In the genomic region with DNA sequence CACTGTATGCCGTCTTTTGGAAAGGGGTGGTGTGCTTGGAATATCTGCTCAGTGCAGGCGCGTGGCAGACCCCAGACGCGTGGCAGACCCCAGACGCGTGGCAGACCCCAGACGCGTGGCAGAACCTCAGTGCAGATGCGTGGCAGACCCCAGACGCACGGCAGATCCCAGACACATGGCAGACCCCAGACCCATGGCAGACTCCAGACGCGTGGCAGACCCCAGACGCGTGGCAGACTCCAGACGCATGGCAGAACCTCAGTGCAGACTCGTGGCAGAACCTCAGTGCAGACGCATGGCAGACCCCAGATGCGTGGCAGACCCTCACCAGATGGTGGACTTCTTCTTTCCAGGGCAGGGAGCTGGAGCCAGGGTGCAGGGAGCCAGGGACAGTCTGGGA, we compare ENCODE assay signal across 24 cellular contexts. TPM values are rescaled to one million over a fixed set of nuclear protein-coding genes. Genes with fewer than 3 reads are reported as not detected.
A peak's percentile ranks its signal among the peaks of the same experiment; 100 is the strongest.
DNase-seq lines count a peak whose midpoint lies in the region; ATAC-seq, FAIRE-seq and TF ChIP-seq lines count a peak whose summit lies in the region.
"Had no signal": no experiment of that assay in that cellular context is flagged by ENCODE, and none has a peak within 500 bp of the region (broad histone marks: within the 10 kb centered on the region; RNA-seq: fewer than 3 reads in every experiment).

No MANE protein-coding gene starts in this region.

- POLR2A ChIA-PET in H1 (lab: Charles Lee; ENCODE audit: partially characterized antibody): interaction anchor here (1.7 kb wide), 1 partner anchor 10 kb away, joined by 6 read pairs; no protein-coding TSS in a partner anchor

- H3K27ac ChIP-seq in H1 (ENCODE audit: low read depth, low read length) (no peak overlapping the region), neuronal stem cell (replicated peaks; ENCODE audit: low read length) (no peak overlapping the region), H9 (ENCODE audit: insufficient read length, low read depth, low read length) (no peak overlapping the region)
- H3K27ac ChIP-seq: A549 had no signal

- peak overlapping the region; percentile 19; the same call in 1 of the 2 replicates for H3K18ac ChIP-seq in H1 (ENCODE audit: extremely low read depth, low read length)
- H3K18ac ChIP-seq in neuronal stem cell (ENCODE audit: low read length): peak overlapping the region; percentile 11
- H3K18ac ChIP-seq in H9 (ENCODE audit: insufficient read length, low read depth, low read length): no peak overlapping the region

- TF ChIP-seq CTCF in H1 (IDR thresholded peaks at IDR 0.05; ENCODE audit: control extremely low read depth in 1 of 3, insufficient read depth in 1 of 3, low read depth in 1 of 3, low read length in 3 of 3) (no peak), H9 (conservative IDR thresholded peaks at IDR 0.05) (no peak), progenitor cell of endocrine pancreas (IDR thresholded peaks at IDR 0.05; ENCODE audit: unreplicated experiment) (no peak)

- H2BK12ac ChIP-seq in H1 (ENCODE audit: low read depth, low read length) (peak overlapping the region; percentile 97; the same call in 1 of the 2 replicates), neuronal stem cell (ENCODE audit: low read length) (no peak overlapping the region), H9 (ENCODE audit: insufficient read length, low read depth, low read length) (no peak overlapping the region)

- peak overlapping the region; percentile 97 for H2BK15ac ChIP-seq in H1 (ENCODE audit: low read length)
- peak overlapping the region; percentile 35 for H2BK15ac ChIP-seq in neuronal stem cell (ENCODE audit: low read length)
- H2BK15ac ChIP-seq in H9 (ENCODE audit: low read depth, low read length): no peak overlapping the region

- H2AK5ac ChIP-seq in H1 (ENCODE audit: low read depth, low read length) (peak overlapping the region; percentile 90; the same call in 1 of the 2 replicates), neuronal stem cell (ENCODE audit: low read depth, low read length) (peak overlapping the region; percentile 66), H9 (ENCODE audit: insufficient read length, low read length) (no peak overlapping the region)

- no peaks in the 10 kb centered on the region; the same call in 1 of the 2 replicates for H3K79me1 ChIP-seq in H1 (ENCODE audit: low read depth, low read length)
- H3K79me1 ChIP-seq in neuronal stem cell (ENCODE audit: low read depth, low read length): no peaks in the 10 kb centered on the region
- H3K79me1 ChIP-seq in H9 (ENCODE audit: insufficient read depth, low read depth, low read length, poor library complexity, severe bottlenecking): no peaks in the 10 kb centered on the region

- CTCF ChIA-PET in H1 (lab: Charles Lee; ENCODE audit: partially characterized antibody): interaction anchor here (1.2 to 13.5 kb wide), 2 partner anchors 13 to 41 kb away, joined by 4 to 116 read pairs; no protein-coding TSS in a partner anchor

- H3K27ac Mint-ChIP-seq in H9: peak overlapping the region in 1 of 3 experiments; percentile 23; a peak in 1 of 7 replicates
- no peak overlapping the region for H3K27ac Mint-ChIP-seq in progenitor cell of endocrine pancreas
- H3K27ac Mint-ChIP-seq: CD14-positive monocyte; CD8-positive, alpha-beta memory T cell had no signal

- H3K36me3 ChIP-seq in NT2/D1 (ENCODE audit: insufficient read depth, insufficient read length, low read length) (no peaks in the 10 kb centered on the region), H1 (ENCODE audit: control insufficient read depth in 2 of 4, insufficient read depth in 4 of 4, low read length in 3 of 4) (no peaks in the 10 kb centered on the region), neuronal stem cell (replicated peaks in 1 of 2; ENCODE audit: control insufficient read depth in 2 of 2, insufficient read depth in 2 of 2, low read length in 2 of 2) (no peaks in the 10 kb centered on the region)
- H3K36me3 ChIP-seq: MG63 had no signal

- H3K4me2 ChIP-seq in H1 (ENCODE audit: insufficient read depth in 1 of 2, low read depth in 2 of 2, low read length in 2 of 2) (0 out of 4 replicates have a peak overlapping the region, but pooled peaks of 1 of the 2 experiments have one; percentile 36), neuronal stem cell (ENCODE audit: insufficient read depth, low read length, poor library complexity, severe bottlenecking) (no peak overlapping the region), H9 (ENCODE audit: insufficient read depth, insufficient read length, low read length) (no peak overlapping the region)
- H3K4me2 ChIP-seq: A549 had no signal

- H3K36me3 Mint-ChIP-seq in H9 (ENCODE audit: insufficient read depth in 1 of 3, low read depth in 3 of 3) (no peaks in the 10 kb centered on the region), progenitor cell of endocrine pancreas (ENCODE audit: insufficient read depth) (no peaks in the 10 kb centered on the region)
- H3K36me3 Mint-ChIP-seq: CD14-positive monocyte; CD8-positive, alpha-beta memory T cell had no signal

- peak overlapping the region; percentile 51 for H3K9ac ChIP-seq in NT2/D1 (ENCODE audit: insufficient read length, low read depth)
- H3K9ac ChIP-seq in H1 (replicated peaks in 1 of 4; ENCODE audit: extremely low read depth in 1 of 4, low read depth in 3 of 4, low read length in 3 of 4): no peak overlapping the region
- H3K9ac ChIP-seq in neuronal stem cell (ENCODE audit: low read depth, low read length, poor library complexity): peak overlapping the region; percentile 24
- no peak overlapping the region for H3K9ac ChIP-seq in H9 (ENCODE audit: extremely low read depth, insufficient read length, low read length)

- no peak overlapping the region for H3T11ph ChIP-seq in H9 (ENCODE audit: low read length)

- no peak for DNase-seq in NT2/D1 (ENCODE audit: low read depth, low spot score)
- no peak for DNase-seq in H1 (ENCODE audit: low read depth in 1 of 2, low spot score in 2 of 2)
- no peak for DNase-seq in neuronal stem cell (ENCODE audit: low spot score)
- no peak for DNase-seq in SIG-M5 treated with dmso at 0.1 percent for 504 hours (lab: John Stamatoyannopoulos, UW; ENCODE audit: unreplicated experiment)
- DNase-seq in H9: no peak
- DNase-seq in progenitor cell of endocrine pancreas (ENCODE audit: low spot score, unreplicated experiment): no peak
- DNase-seq: AML-193; CD8-positive, alpha-beta memory T cell; KBM-7; MG63; NCI-H1105 treated with DMSO at 0.1 percent for 48 hours; NCI-H2029; NCI-H446 treated with DMSO at 0.1 percent for 48 hours; NCI-H82; NK-92 treated with Interleukin-12 subunit alpha and Interleukin-12 subunit beta, amount 100 ng/mL, for 24 hours; Right ventricle myocardium superior; RPMI8226 had no signal

- 80% methylated on average over 12 of the region's 20 CpGs; no CpG with 5 or more reads in 1 of the 2 experiments for WGBS in H1 (ENCODE audit: extremely low coverage in 1 of 2, insufficient coverage in 1 of 2, insufficient read length in 1 of 2, insufficient replicate concordance in 2 of 2, low coverage in 1 of 2, low lambda C conversion rate in 2 of 2, missing lambda C conversion rate in 1 of 2), 2 experiments
- WGBS in neuronal stem cell (ENCODE audit: extremely low coverage in 2 of 2, insufficient read length in 2 of 2, insufficient replicate concordance in 1 of 2), 2 donors: no CpG with 5 or more reads among the region's 20 CpGs
- no CpG with 5 or more reads among the region's 20 CpGs for WGBS in H9 (ENCODE audit: extremely low coverage, insufficient read length, low lambda C conversion rate)

- TF ChIP-seq POLR2A in H1 (IDR thresholded peaks at IDR 0.05; ENCODE audit: control extremely low read depth in 1 of 2, low read depth in 2 of 2, low read length in 2 of 2): no peak

- no peak overlapping the region for H3K4me3 ChIP-seq in NT2/D1 (ENCODE audit: insufficient read length, low read depth)
- H3K4me3 ChIP-seq in H1 (ENCODE audit: extremely low read depth in 1 of 4, insufficient read depth in 2 of 4, low read depth in 3 of 4, low read length in 4 of 4): no peak overlapping the region
- H3K4me3 ChIP-seq in neuronal stem cell (ENCODE audit: low read length in 2 of 2): peak overlapping the region in 1 of 2 donors; percentile 26
- H3K4me3 ChIP-seq: A549, MG63 had no signal

- H3K9me3 ChIP-seq in NT2/D1 (ENCODE audit: insufficient read depth, low read length) (no peaks in the 10 kb centered on the region), H1 (ENCODE audit: insufficient read depth in 2 of 2, low read depth in 1 of 2, low read length in 1 of 2) (no peaks in the 10 kb centered on the region), neuronal stem cell (replicated peaks in 1 of 2; ENCODE audit: control insufficient read depth in 2 of 2, insufficient read depth in 1 of 2, low read depth in 1 of 2, low read length in 2 of 2) (no peaks in the 10 kb centered on the region), H9 (ENCODE audit: control insufficient read depth, low read depth, low read length) (no peaks in the 10 kb centered on the region)
- H3K9me3 ChIP-seq: A549, MG63 had no signal

- ATAC-seq in GM18502 (IDR thresholded peaks at IDR 0.05; ENCODE audit: poor library complexity, unreplicated experiment): no peak
- ATAC-seq: A549 had no signal

- H3K27me3 Mint-ChIP-seq in H9 (ENCODE audit: low read depth): peaks cover 8% of the 10 kb centered on the region
- H3K27me3 Mint-ChIP-seq in progenitor cell of endocrine pancreas: peaks cover 32% of the 10 kb centered on the region

- H3K4ac ChIP-seq in H1 (replicated peaks; ENCODE audit: insufficient read length, low read depth, low read length) (peak overlapping the region; percentile 75), neuronal stem cell (ENCODE audit: low read length) (no peak overlapping the region), H9 (ENCODE audit: low read depth, low read length) (no peak overlapping the region; the same call in 1 of the 2 replicates)

- peaks cover 23% of the 10 kb centered on the region for H3K27me3 ChIP-seq in NT2/D1 (ENCODE audit: insufficient read depth, insufficient read length)
- H3K27me3 ChIP-seq in H1 (replicated peaks in 1 of 4; ENCODE audit: control insufficient read depth in 3 of 4, extremely low read depth in 1 of 4, insufficient read depth in 3 of 4, low read length in 3 of 4): no peaks in the 10 kb centered on the region; a peak in 1 of 7 replicates
- H3K27me3 ChIP-seq in neuronal stem cell (ENCODE audit: control insufficient read depth in 3 of 3, insufficient read depth in 3 of 3, low read depth in 1 of 3, low read length in 3 of 3): peaks cover 0 to 67% (median 2%) of the 10 kb centered on the region in 3 experiments
- no peaks in the 10 kb centered on the region for H3K27me3 ChIP-seq in H9 (ENCODE audit: insufficient read depth, low read length)
- H3K27me3 ChIP-seq: MG63 had no signal

- H3K9me3 Mint-ChIP-seq in H9 (no peaks in the 10 kb centered on the region), progenitor cell of endocrine pancreas (ENCODE audit: low read depth) (no peaks in the 10 kb centered on the region)
- H3K9me3 Mint-ChIP-seq: CD8-positive, alpha-beta memory T cell had no signal

- FAIRE-seq in H1 (lab: Jason Lieb, UNC): no peak
- FAIRE-seq: A549, GM12892, GM19239, HTR-8/SVneo had no signal

- no peak for TF ChIP-seq EP300 in H1 (IDR thresholded peaks at IDR 0.05; ENCODE audit: borderline replicate concordance in 1 of 2, low read depth in 2 of 2, low read length in 2 of 2)

- H4K8ac ChIP-seq in H1 (ENCODE audit: extremely low read depth, insufficient read depth, low read length): no peak overlapping the region
- H4K8ac ChIP-seq in neuronal stem cell (ENCODE audit: low read depth, low read length): no peak overlapping the region
- H4K8ac ChIP-seq in H9 (replicated peaks; ENCODE audit: insufficient read length, low read depth, low read length): no peak overlapping the region

- TF ChIP-seq RAD21 in H1 (IDR thresholded peaks at IDR 0.05 in 1 of 2, conservative IDR thresholded peaks at IDR 0.05 in 1 of 2; ENCODE audit: low read depth in 2 of 2, low read length in 2 of 2): no peak

- H4K91ac ChIP-seq in H1 (replicated peaks; ENCODE audit: insufficient read length, low read length): no peak overlapping the region
- H4K91ac ChIP-seq in neuronal stem cell (ENCODE audit: low read depth, low read length, poor library complexity): no peak overlapping the region
- no peak overlapping the region for H4K91ac ChIP-seq in H9 (ENCODE audit: insufficient read length, low read depth, low read length)

- H4K5ac ChIP-seq in H1 (ENCODE audit: insufficient read length, low read depth, low read length) (no peak overlapping the region), H9 (ENCODE audit: insufficient read length, low read depth, low read length) (no peak overlapping the region)

- peak overlapping the region; percentile 52; the same call in 1 of the 2 replicates for H2BK5ac ChIP-seq in H1 (ENCODE audit: low read depth, low read length)
- no peak overlapping the region for H2BK5ac ChIP-seq in neuronal stem cell (ENCODE audit: low read length)
- H2BK5ac ChIP-seq in H9 (ENCODE audit: insufficient read length, low read length): no peak overlapping the region

- H3K14ac ChIP-seq in H1 (ENCODE audit: insufficient read length) (no peak overlapping the region), neuronal stem cell (ENCODE audit: low read length) (no peak overlapping the region), H9 (ENCODE audit: insufficient read depth, low read length) (no peak overlapping the region; the same call in 1 of the 2 replicates)

- peaks cover 4% of the 10 kb centered on the region; the same call in 1 of the 2 replicates for H3K23me2 ChIP-seq in H1 (ENCODE audit: low read depth, low read length)
- no peaks in the 10 kb centered on the region for H3K23me2 ChIP-seq in H9 (ENCODE audit: insufficient read length, low read depth, low read length, poor library complexity, severe bottlenecking)

- H2BK120ac ChIP-seq in H1 (replicated peaks; ENCODE audit: low read depth, low read length) (no peak overlapping the region), neuronal stem cell (ENCODE audit: low read depth, low read length) (no peak overlapping the region), H9 (ENCODE audit: low read depth, low read length, poor library complexity, severe bottlenecking) (no peak overlapping the region)

- H3K79me2 ChIP-seq in H1 (ENCODE audit: control insufficient read depth in 1 of 2, insufficient read depth in 2 of 2, low read length in 2 of 2) (no peaks in the 10 kb centered on the region), H9 (ENCODE audit: insufficient read depth, low read length) (no peaks in the 10 kb centered on the region)

- H2BK20ac ChIP-seq in H1 (ENCODE audit: low read length) (peak overlapping the region; percentile 75; the same call in 1 of the 2 replicates), H9 (ENCODE audit: low read depth, low read length, poor library complexity, severe bottlenecking) (no peak overlapping the region)

- H2AFZ ChIP-seq in H1 (ENCODE audit: low read length) (no peak overlapping the region), neuronal stem cell (ENCODE audit: low read length) (no peak overlapping the region), H9 (ENCODE audit: low read length) (no peak overlapping the region)

- H3K23ac ChIP-seq in H1 (ENCODE audit: insufficient read length) (no peak overlapping the region), neuronal stem cell (ENCODE audit: low read depth, low read length, poor library complexity) (peak overlapping the region; percentile 8), H9 (ENCODE audit: insufficient read length, low read depth, low read length) (no peak overlapping the region)

- H3K4me1 Mint-ChIP-seq in H9: peaks cover 37% of the 10 kb centered on the region in 2 experiments
- H3K4me1 Mint-ChIP-seq in progenitor cell of endocrine pancreas (ENCODE audit: low read depth): no peaks in the 10 kb centered on the region
- H3K4me1 Mint-ChIP-seq: CD14-positive monocyte; CD8-positive, alpha-beta memory T cell had no signal

- H3K4me1 ChIP-seq in NT2/D1 (ENCODE audit: insufficient read depth, insufficient read length): peaks cover 19% of the 10 kb centered on the region
- peaks cover 2 to 26% (median 13%) of the 10 kb centered on the region in 4 experiments for H3K4me1 ChIP-seq in H1 (replicated peaks in 1 of 4; ENCODE audit: control insufficient read depth in 3 of 4, insufficient read depth in 4 of 4, low read length in 3 of 4)
- peaks cover 3 to 11% of the 10 kb centered on the region in 2 donors for H3K4me1 ChIP-seq in neuronal stem cell (ENCODE audit: control insufficient read depth in 2 of 2, insufficient read depth in 1 of 2, low read depth in 1 of 2, low read length in 2 of 2)
- H3K4me1 ChIP-seq in H9 (ENCODE audit: insufficient read depth, low read length): peaks cover 3% of the 10 kb centered on the region

- H3K4me3 Mint-ChIP-seq in H9: no peak overlapping the region
- no peak overlapping the region for H3K4me3 Mint-ChIP-seq in progenitor cell of endocrine pancreas (ENCODE audit: low read depth)
- H3K4me3 Mint-ChIP-seq: CD8-positive, alpha-beta memory T cell had no signal

- no peaks in the 10 kb centered on the region for H4K20me1 ChIP-seq in H1 (replicated peaks in 1 of 2; ENCODE audit: control insufficient read depth in 1 of 2, insufficient read depth in 2 of 2, low read length in 2 of 2)
- H4K20me1 ChIP-seq in H9 (ENCODE audit: control insufficient read depth, insufficient read depth, insufficient read length): no peaks in the 10 kb centered on the region

- no peak overlapping the region for H3K56ac ChIP-seq in H1 (replicated peaks; ENCODE audit: insufficient read length, low read depth, low read length)
- H3K56ac ChIP-seq in H9 (ENCODE audit: insufficient read length, low read depth, low read length): no peak overlapping the region

RNA-seq across cellular contexts. Expression of gene MUC4, which starts 0.6 kb away (rescaled TPM):
- 1.4 and 2.0 TPM in 2 replicates for total RNA-seq in H1 (2021; fragmentation: NEBNext Ultra II Directional; extraction: Animal tissue kit (Norgen Biotek cat#: 25700))
- polyA plus RNA-seq in H1 (2011; rRNA removed): 0.89 and 2.0 TPM in 2 replicates
- polyA plus RNA-seq in H1 (2011; cell fraction: cytosol; rRNA removed): 0.94 TPM
- polyA plus RNA-seq in H1 (2011; cell fraction: nucleus; rRNA removed): 5.4 TPM
- polyA plus RNA-seq in H1 (2012, experiment 1 of 2): 1.1 to 1.8 TPM (median 1.6 TPM) in 4 replicates
- 0.34 TPM for polyA plus RNA-seq in H1 (2012, experiment 2 of 2)
- polyA plus RNA-seq in H1 (2013, experiment 1 of 2): 0.83 TPM
- polyA plus RNA-seq in H1 (2013, experiment 2 of 2): 0.59 TPM
- 0.98 and 2.0 TPM in 2 replicates for polyA minus RNA-seq in H1 (2011; rRNA and poly(A)+ RNA removed)
- polyA minus RNA-seq in H1 (2011; cell fraction: cytosol; rRNA and poly(A)+ RNA removed): 1.0 TPM
- polyA minus RNA-seq in H1 (2011; cell fraction: nucleus; rRNA and poly(A)+ RNA removed): 2.8 TPM
- polyA plus RNA-seq in neuronal stem cell (2013, experiment 1 of 2): 0.03 TPM
- not detected for polyA plus RNA-seq in neuronal stem cell (2013, experiment 2 of 2)
- 0.70 and 1.2 TPM in 2 replicates for total RNA-seq in H9 (2021)
- total RNA-seq in progenitor cell of endocrine pancreas: 0.44 and 0.60 TPM in 2 replicates
- total RNA-seq: Right ventricle myocardium superior, SK-MEL-5 had no signal
- polyA plus RNA-seq: CD14-positive monocyte; CD8-positive, alpha-beta memory T cell had no signal

Comparison
In these comparisons a context has a peak if more than half of its experiments do, and no peak if none do; other contexts are left out.
1. H3K9ac ChIP-seq: peak in NT2/D1 (single experiment) and neuronal stem cell (single experiment); none in H1 (0 of 4) and H9 (single experiment).